Comparison of ENCODE assay signal across 1 cellular context in the genomic region with DNA sequence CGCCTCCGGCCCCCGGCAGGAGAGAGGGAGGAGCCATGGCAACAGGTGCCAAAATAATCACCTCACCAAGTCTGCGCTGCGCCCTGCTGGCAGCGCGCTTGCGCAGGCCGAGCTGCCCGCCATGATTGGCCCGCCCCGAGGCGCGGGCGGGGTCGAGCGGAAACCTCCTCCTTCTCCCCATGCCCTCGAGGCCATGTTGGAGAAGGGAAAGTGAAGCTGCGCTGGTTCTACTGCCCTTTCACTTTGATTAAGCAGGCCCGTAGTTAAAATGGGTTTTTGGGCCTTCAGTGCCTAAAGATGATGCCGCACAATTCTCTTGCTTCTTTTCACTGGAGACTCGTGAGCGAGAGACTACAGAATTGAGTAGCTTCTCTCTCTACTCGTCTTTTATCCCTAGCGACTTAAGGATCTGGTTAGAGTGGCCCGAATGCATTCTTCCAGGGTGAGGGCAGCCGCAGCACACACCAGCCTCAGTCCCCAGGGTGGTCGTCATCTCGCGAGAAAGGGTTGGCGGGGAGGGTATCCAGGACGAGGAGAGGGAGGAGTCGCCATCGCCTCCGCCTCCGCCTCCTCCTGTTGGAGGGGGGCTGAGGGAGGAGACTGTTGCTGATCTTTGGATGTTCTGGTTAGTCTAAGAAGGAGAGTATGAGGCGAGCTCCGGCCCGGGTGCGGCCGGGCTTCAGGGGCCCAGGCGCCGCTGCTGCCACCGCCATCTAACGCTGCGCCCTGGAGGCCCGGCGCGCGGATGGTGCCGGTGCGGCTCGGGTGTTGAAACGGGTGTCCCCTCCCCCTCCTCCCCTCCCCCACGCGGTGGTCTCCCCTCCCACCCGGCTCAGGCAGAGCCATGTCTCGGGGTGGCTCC.
TF ChIP-seq lines count a peak whose summit lies in the region.

A gene with protein sequence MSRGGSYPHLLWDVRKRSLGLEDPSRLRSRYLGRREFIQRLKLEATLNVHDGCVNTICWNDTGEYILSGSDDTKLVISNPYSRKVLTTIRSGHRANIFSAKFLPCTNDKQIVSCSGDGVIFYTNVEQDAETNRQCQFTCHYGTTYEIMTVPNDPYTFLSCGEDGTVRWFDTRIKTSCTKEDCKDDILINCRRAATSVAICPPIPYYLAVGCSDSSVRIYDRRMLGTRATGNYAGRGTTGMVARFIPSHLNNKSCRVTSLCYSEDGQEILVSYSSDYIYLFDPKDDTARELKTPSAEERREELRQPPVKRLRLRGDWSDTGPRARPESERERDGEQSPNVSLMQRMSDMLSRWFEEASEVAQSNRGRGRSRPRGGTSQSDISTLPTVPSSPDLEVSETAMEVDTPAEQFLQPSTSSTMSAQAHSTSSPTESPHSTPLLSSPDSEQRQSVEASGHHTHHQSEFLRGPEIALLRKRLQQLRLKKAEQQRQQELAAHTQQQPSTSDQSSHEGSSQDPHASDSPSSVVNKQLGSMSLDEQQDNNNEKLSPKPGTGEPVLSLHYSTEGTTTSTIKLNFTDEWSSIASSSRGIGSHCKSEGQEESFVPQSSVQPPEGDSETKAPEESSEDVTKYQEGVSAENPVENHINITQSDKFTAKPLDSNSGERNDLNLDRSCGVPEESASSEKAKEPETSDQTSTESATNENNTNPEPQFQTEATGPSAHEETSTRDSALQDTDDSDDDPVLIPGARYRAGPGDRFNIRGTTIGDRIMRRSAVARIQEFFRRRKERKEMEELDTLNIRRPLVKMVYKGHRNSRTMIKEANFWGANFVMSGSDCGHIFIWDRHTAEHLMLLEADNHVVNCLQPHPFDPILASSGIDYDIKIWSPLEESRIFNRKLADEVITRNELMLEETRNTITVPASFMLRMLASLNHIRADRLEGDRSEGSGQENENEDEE (plus strand): TSS at position 616 of the 862 bp plus-strand sequence. CDS start 229 bp downstream, at position 845.

TF ChIP-seq in K562, 482 proteins besides CTCF, POLR2A, EP300 and RAD21 (continued from another document and continues in another):
- TF ChIP-seq CBX3 (IDR thresholded peaks at IDR 0.05; ENCODE audit: borderline replicate concordance in 1 of 2, low read length in 2 of 2): peak in 1 of 2 experiments; percentile 63; a peak in 1 of 3 replicates
- no peak for TF ChIP-seq RFX7 (CRISPR knock-in tag; IDR thresholded peaks at IDR 0.05)
- TF ChIP-seq, protein P1, sequence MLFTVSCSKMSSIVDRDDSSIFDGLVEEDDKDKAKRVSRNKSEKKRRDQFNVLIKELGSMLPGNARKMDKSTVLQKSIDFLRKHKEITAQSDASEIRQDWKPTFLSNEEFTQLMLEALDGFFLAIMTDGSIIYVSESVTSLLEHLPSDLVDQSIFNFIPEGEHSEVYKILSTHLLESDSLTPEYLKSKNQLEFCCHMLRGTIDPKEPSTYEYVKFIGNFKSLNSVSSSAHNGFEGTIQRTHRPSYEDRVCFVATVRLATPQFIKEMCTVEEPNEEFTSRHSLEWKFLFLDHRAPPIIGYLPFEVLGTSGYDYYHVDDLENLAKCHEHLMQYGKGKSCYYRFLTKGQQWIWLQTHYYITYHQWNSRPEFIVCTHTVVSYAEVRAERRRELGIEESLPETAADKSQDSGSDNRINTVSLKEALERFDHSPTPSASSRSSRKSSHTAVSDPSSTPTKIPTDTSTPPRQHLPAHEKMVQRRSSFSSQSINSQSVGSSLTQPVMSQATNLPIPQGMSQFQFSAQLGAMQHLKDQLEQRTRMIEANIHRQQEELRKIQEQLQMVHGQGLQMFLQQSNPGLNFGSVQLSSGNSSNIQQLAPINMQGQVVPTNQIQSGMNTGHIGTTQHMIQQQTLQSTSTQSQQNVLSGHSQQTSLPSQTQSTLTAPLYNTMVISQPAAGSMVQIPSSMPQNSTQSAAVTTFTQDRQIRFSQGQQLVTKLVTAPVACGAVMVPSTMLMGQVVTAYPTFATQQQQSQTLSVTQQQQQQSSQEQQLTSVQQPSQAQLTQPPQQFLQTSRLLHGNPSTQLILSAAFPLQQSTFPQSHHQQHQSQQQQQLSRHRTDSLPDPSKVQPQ (CRISPR knock-in tag; IDR thresholded peaks at IDR 0.05; ENCODE audit: borderline replicate concordance): no peak
- TF ChIP-seq, protein P2, sequence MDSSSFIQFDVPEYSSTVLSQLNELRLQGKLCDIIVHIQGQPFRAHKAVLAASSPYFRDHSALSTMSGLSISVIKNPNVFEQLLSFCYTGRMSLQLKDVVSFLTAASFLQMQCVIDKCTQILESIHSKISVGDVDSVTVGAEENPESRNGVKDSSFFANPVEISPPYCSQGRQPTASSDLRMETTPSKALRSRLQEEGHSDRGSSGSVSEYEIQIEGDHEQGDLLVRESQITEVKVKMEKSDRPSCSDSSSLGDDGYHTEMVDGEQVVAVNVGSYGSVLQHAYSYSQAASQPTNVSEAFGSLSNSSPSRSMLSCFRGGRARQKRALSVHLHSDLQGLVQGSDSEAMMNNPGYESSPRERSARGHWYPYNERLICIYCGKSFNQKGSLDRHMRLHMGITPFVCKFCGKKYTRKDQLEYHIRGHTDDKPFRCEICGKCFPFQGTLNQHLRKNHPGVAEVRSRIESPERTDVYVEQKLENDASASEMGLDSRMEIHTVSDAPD (CRISPR knock-in tag; IDR thresholded peaks at IDR 0.05): no peak
- TF ChIP-seq FUS (optimal IDR thresholded peaks at IDR 0.05; ENCODE audit: low read depth, low read length): peak; percentile 86
- TF ChIP-seq, protein P3, sequence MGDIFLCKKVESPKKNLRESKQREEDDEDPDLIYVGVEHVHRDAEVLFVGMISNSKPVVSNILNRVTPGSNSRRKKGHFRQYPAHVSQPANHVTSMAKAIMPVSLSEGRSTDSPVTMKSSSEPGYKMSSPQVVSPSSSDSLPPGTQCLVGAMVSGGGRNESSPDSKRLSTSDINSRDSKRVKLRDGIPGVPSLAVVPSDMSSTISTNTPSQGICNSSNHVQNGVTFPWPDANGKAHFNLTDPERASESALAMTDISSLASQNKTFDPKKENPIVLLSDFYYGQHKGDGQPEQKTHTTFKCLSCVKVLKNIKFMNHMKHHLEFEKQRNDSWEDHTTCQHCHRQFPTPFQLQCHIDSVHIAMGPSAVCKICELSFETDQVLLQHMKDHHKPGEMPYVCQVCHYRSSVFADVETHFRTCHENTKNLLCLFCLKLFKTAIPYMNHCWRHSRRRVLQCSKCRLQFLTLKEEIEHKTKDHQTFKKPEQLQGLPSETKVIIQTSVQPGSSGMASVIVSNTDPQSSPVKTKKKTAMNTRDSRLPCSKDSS (IDR thresholded peaks at IDR 0.05; ENCODE audit: low read depth, partially characterized antibody): no peak
- peak; percentile 85 for TF ChIP-seq DIDO1 (tag; IDR thresholded peaks at IDR 0.05; ENCODE audit: low read depth)
- TF ChIP-seq CXXC5 (CRISPR knock-in tag; IDR thresholded peaks at IDR 0.05): peak; percentile 70; the same call in 1 of the 2 replicates
- peak; percentile 94 for TF ChIP-seq POLR2AphosphoS5 (IDR thresholded peaks at IDR 0.05; ENCODE audit: control insufficient read depth, insufficient read depth, low read depth, low read length)
- peak; percentile 67 for TF ChIP-seq PYGO2 (tag; IDR thresholded peaks at IDR 0.05)
- no peak; the same call in 1 of the 2 replicates for TF ChIP-seq SOX6 (IDR thresholded peaks at IDR 0.05)
- no peak for TF ChIP-seq HDAC1 (IDR thresholded peaks at IDR 0.05)
- peak; percentile 45; the same call in 1 of the 2 replicates for TF ChIP-seq NCOR1 (IDR thresholded peaks at IDR 0.05)
- TF ChIP-seq ZFP30 (CRISPR knock-in tag; IDR thresholded peaks at IDR 0.05; ENCODE audit: borderline replicate concordance): no peak
- no peak for TF ChIP-seq SRSF1 (IDR thresholded peaks at IDR 0.05; ENCODE audit: low read depth, low read length)
- TF ChIP-seq, protein P4, sequence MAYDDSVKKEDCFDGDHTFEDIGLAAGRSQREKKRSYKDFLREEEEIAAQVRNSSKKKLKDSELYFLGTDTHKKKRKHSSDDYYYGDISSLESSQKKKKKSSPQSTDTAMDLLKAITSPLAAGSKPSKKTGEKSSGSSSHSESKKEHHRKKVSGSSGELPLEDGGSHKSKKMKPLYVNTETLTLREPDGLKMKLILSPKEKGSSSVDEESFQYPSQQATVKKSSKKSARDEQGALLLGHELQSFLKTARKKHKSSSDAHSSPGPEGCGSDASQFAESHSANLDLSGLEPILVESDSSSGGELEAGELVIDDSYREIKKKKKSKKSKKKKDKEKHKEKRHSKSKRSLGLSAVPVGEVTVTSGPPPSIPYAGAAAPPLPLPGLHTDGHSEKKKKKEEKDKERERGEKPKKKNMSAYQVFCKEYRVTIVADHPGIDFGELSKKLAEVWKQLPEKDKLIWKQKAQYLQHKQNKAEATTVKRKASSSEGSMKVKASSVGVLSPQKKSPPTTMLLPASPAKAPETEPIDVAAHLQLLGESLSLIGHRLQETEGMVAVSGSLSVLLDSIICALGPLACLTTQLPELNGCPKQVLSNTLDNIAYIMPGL (CRISPR knock-in tag; IDR thresholded peaks at IDR 0.05): peak; percentile 61; the same call in 1 of the 2 replicates
- TF ChIP-seq RBM25 (IDR thresholded peaks at IDR 0.05; ENCODE audit: low read depth, low read length, severe bottlenecking): peak; percentile 87
- TF ChIP-seq SREBF2 (CRISPR knock-in tag; IDR thresholded peaks at IDR 0.05): no peak
- TF ChIP-seq LARP7 (IDR thresholded peaks at IDR 0.05): peak; percentile 15; the same call in 1 of the 2 replicates
- no peak for TF ChIP-seq HDGF (IDR thresholded peaks at IDR 0.05)
- no peak for TF ChIP-seq MED1 (CRISPR knock-in tag; IDR thresholded peaks at IDR 0.05; ENCODE audit: borderline replicate concordance)
- TF ChIP-seq KAT2B (IDR thresholded peaks at IDR 0.05; ENCODE audit: low read depth, low read length): no peak
- no peak for TF ChIP-seq MCM3 (IDR thresholded peaks at IDR 0.05)
- no peak for TF ChIP-seq ZNF785 (CRISPR knock-in tag; IDR thresholded peaks at IDR 0.05)
- peak; percentile 44 for TF ChIP-seq NEUROD1 (IDR thresholded peaks at IDR 0.05; ENCODE audit: borderline replicate concordance, low read depth, low read length, partially characterized antibody)
- TF ChIP-seq SIN3B (IDR thresholded peaks at IDR 0.05; ENCODE audit: low read depth): peak; percentile 74; the same call in 1 of the 2 replicates
- TF ChIP-seq NFE2L1 (tag; IDR thresholded peaks at IDR 0.05; ENCODE audit: borderline replicate concordance, low read depth): no peak
- TF ChIP-seq HDAC3 (IDR thresholded peaks at IDR 0.05; ENCODE audit: borderline replicate concordance, partially characterized antibody): peak; percentile 42
- TF ChIP-seq, protein P5, sequence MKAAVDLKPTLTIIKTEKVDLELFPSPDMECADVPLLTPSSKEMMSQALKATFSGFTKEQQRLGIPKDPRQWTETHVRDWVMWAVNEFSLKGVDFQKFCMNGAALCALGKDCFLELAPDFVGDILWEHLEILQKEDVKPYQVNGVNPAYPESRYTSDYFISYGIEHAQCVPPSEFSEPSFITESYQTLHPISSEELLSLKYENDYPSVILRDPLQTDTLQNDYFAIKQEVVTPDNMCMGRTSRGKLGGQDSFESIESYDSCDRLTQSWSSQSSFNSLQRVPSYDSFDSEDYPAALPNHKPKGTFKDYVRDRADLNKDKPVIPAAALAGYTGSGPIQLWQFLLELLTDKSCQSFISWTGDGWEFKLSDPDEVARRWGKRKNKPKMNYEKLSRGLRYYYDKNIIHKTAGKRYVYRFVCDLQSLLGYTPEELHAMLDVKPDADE (conservative IDR thresholded peaks at IDR 0.05; ENCODE audit: control insufficient read depth, low read depth, low read length): peak; percentile 74
- no peak for TF ChIP-seq SP2 (IDR thresholded peaks at IDR 0.05; ENCODE audit: extremely low read depth, low read depth, low read length, poor library complexity, severe bottlenecking)
- TF ChIP-seq KDM2B (CRISPR knock-in tag; IDR thresholded peaks at IDR 0.05): no peak
- no peak for TF ChIP-seq CBX2 (IDR thresholded peaks at IDR 0.05; ENCODE audit: insufficient read depth, low read length, poor library complexity, severe bottlenecking)
- TF ChIP-seq CTBP1 (IDR thresholded peaks at IDR 0.05; ENCODE audit: borderline replicate concordance): peak; percentile 37
- TF ChIP-seq POLR3A (IDR thresholded peaks at IDR 0.05; ENCODE audit: borderline replicate concordance, extremely low read depth, insufficient read depth, insufficient read length): no peak
- TF ChIP-seq U2AF1 (optimal IDR thresholded peaks at IDR 0.05; ENCODE audit: low read depth, low read length): peak; percentile 68
- no peak for TF ChIP-seq KLF16 (IDR thresholded peaks at IDR 0.05)
- TF ChIP-seq NCOA4 (IDR thresholded peaks at IDR 0.05; ENCODE audit: partially characterized antibody): no peak
- TF ChIP-seq, protein P6, sequence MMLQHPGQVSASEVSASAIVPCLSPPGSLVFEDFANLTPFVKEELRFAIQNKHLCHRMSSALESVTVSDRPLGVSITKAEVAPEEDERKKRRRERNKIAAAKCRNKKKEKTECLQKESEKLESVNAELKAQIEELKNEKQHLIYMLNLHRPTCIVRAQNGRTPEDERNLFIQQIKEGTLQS (IDR thresholded peaks at IDR 0.05): no peak; the same call in 1 of the 2 replicates
- TF ChIP-seq, protein P6 (CRISPR knock-in tag; conservative IDR thresholded peaks at IDR 0.05): peak; percentile 50; the same call in 1 of the 2 replicates
- TF ChIP-seq ZNF3 (CRISPR knock-in tag; IDR thresholded peaks at IDR 0.05): no peak
- no peak for TF ChIP-seq PPARD (CRISPR knock-in tag; IDR thresholded peaks at IDR 0.05)
- TF ChIP-seq SMAD4 (CRISPR knock-in tag; conservative IDR thresholded peaks at IDR 0.05): no peak; the same call in 1 of the 2 replicates
- peak; percentile 85; the same call in 1 of the 2 replicates for TF ChIP-seq BRD4 (IDR thresholded peaks at IDR 0.05)
- TF ChIP-seq ZEB2 (IDR thresholded peaks at IDR 0.05): no peak; the same call in 1 of the 2 replicates
- TF ChIP-seq, protein P7, sequence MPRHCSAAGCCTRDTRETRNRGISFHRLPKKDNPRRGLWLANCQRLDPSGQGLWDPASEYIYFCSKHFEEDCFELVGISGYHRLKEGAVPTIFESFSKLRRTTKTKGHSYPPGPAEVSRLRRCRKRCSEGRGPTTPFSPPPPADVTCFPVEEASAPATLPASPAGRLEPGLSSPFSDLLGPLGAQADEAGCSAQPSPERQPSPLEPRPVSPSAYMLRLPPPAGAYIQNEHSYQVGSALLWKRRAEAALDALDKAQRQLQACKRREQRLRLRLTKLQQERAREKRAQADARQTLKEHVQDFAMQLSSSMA (CRISPR knock-in tag; IDR thresholded peaks at IDR 0.05): no peak
- TF ChIP-seq ZNF224 (CRISPR knock-in tag; IDR thresholded peaks at IDR 0.05): no peak
- TF ChIP-seq, protein P8, sequence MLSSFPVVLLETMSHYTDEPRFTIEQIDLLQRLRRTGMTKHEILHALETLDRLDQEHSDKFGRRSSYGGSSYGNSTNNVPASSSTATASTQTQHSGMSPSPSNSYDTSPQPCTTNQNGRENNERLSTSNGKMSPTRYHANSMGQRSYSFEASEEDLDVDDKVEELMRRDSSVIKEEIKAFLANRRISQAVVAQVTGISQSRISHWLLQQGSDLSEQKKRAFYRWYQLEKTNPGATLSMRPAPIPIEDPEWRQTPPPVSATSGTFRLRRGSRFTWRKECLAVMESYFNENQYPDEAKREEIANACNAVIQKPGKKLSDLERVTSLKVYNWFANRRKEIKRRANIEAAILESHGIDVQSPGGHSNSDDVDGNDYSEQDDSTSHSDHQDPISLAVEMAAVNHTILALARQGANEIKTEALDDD (IDR thresholded peaks at IDR 0.05): peak; percentile 79
- TF ChIP-seq EZH2 (IDR thresholded peaks at IDR 0.05; ENCODE audit: borderline replicate concordance, low read depth, low read length): no peak
- TF ChIP-seq DDX20 (tag; IDR thresholded peaks at IDR 0.05; ENCODE audit: low read depth): no peak
- no peak; the same call in 1 of the 2 replicates for TF ChIP-seq SMARCE1 (IDR thresholded peaks at IDR 0.05)
